ENCODE assay signal across 17 cellular contexts in the genomic region with DNA sequence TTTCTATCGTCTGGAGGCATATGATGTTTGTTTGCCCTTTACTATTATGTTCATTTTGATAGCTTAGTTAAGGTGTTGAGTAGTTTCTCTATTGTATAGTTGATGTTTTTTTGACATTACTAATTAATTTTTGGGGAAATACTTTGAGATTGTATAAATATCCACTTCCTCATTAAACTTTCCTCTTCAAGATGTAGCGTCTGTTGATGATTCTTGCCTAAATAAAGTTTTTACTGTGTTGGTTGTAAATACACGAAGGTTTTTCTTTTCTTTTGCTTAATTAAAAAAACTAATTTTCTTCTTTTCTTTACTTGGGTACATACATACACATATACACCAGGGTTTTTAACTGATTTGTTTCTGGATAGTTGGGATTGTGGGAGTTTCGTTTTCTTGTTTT. TPM values are rescaled to one million over a fixed set of nuclear protein-coding genes. Genes with fewer than 3 reads are reported as not detected.
DNase-seq lines count a peak whose midpoint lies in the region; ATAC-seq and TF ChIP-seq lines count a peak whose summit lies in the region.
"Had no signal": no experiment of that assay in that cellular context is flagged by ENCODE, and none has a peak within 500 bp of the region (broad histone marks: within the 10 kb centered on the region; RNA-seq: fewer than 3 reads in every experiment).

No MANE protein-coding gene starts in this region.

- H3K27ac ChIP-seq in OCI-LY1 (ENCODE audit: low read depth, low read length, poor library complexity, severe bottlenecking) (peak overlapping the region; percentile 4), heart right ventricle (peak overlapping the region in 2 of 10 donors; percentile 9 to 28)
- H3K27ac ChIP-seq: A549, transverse colon had no signal

- no peak overlapping the region for H3K4me3 Mint-ChIP-seq in activated CD8-positive, alpha-beta T cell treated with anti-CD3 and anti-CD28 coated beads for 36 hours
- H3K4me3 Mint-ChIP-seq in activated CD8-positive, alpha-beta T cell treated with anti-CD3 and anti-CD28 coated beads, Interleukin-2, amount 10 ng/mL, durations not matched to agents 7 days and 5 days: no peak overlapping the region
- H3K4me3 Mint-ChIP-seq in stimulated activated effector memory CD8-positive, alpha-beta T cell treated with anti-CD3 and anti-CD28 coated beads, Interleukin-12 subunit alpha, Interleukin-12 subunit beta, amount 100 ng/mL, for 72 hours: peak overlapping the region; percentile 35
- H3K4me3 Mint-ChIP-seq: activated naive CD8-positive, alpha-beta T cell treated with anti-CD3 and anti-CD28 coated beads, Interleukin-2, amount 50 U/mL, for 24 hours; T-helper 2 cell treated with Interferon-gamma antibody and Interleukin-4, amounts not matched to agents 5 μg/mL and 100 μg/mL, for 36 hours had no signal

- H3K4me2 ChIP-seq in OCI-LY1 (ENCODE audit: low read length): peak overlapping the region; percentile 86
- H3K4me2 ChIP-seq: A549 had no signal

- no peak for TF ChIP-seq CTCF in activated CD8-positive, alpha-beta T cell treated with anti-CD3 and anti-CD28 coated beads for 36 hours (IDR thresholded peaks at IDR 0.05)
- no peak for TF ChIP-seq CTCF in OCI-LY1 (IDR thresholded peaks at IDR 0.05; ENCODE audit: low read length)
- no peak for TF ChIP-seq CTCF in mucosa of descending colon (IDR thresholded peaks at IDR 0.05)
- TF ChIP-seq CTCF in heart right ventricle (IDR thresholded peaks at IDR 0.05): no peak

- peaks cover 7% of the 10 kb centered on the region; the same call in 1 of the 2 replicates for H3K36me3 ChIP-seq in OCI-LY1 (ENCODE audit: insufficient read depth, low read length)
- no peaks in the 10 kb centered on the region for H3K36me3 ChIP-seq in endocrine pancreas (ENCODE audit: control insufficient read depth, insufficient read depth, low read length)
- no peaks in the 10 kb centered on the region for H3K36me3 ChIP-seq in mucosa of descending colon (ENCODE audit: low read depth)
- no peaks in the 10 kb centered on the region for H3K36me3 ChIP-seq in heart right ventricle
- H3K36me3 ChIP-seq: pancreas, transverse colon had no signal

- H3K27me3 ChIP-seq in OCI-LY1 (ENCODE audit: insufficient read depth, low read length): no peaks in the 10 kb centered on the region
- no peaks in the 10 kb centered on the region for H3K27me3 ChIP-seq in endocrine pancreas (ENCODE audit: control insufficient read depth, insufficient read depth, low read length)
- no peaks in the 10 kb centered on the region for H3K27me3 ChIP-seq in heart right ventricle
- H3K27me3 ChIP-seq: pancreas, transverse colon had no signal

- no peaks in the 10 kb centered on the region for H3K9me2 ChIP-seq in OCI-LY1 (ENCODE audit: low read depth, low read length)

- H3K36me3 Mint-ChIP-seq in activated CD8-positive, alpha-beta T cell treated with anti-CD3 and anti-CD28 coated beads for 36 hours (ENCODE audit: low read depth): peaks cover 35% of the 10 kb centered on the region
- peaks cover 42% of the 10 kb centered on the region for H3K36me3 Mint-ChIP-seq in activated CD8-positive, alpha-beta T cell treated with anti-CD3 and anti-CD28 coated beads, Interleukin-2, amount 10 ng/mL, durations not matched to agents 7 days and 5 days (ENCODE audit: low read depth)
- H3K36me3 Mint-ChIP-seq in stimulated activated effector memory CD8-positive, alpha-beta T cell treated with anti-CD3 and anti-CD28 coated beads, Interleukin-12 subunit alpha, Interleukin-12 subunit beta, amount 100 ng/mL, for 72 hours: peaks cover 83% of the 10 kb centered on the region

- peak overlapping the region; percentile 10 for H3K27ac Mint-ChIP-seq in activated CD8-positive, alpha-beta T cell treated with anti-CD3 and anti-CD28 coated beads for 36 hours
- H3K27ac Mint-ChIP-seq in activated CD8-positive, alpha-beta T cell treated with anti-CD3 and anti-CD28 coated beads, Interleukin-2, amount 10 ng/mL, durations not matched to agents 7 days and 5 days: no peak overlapping the region
- no peak overlapping the region for H3K27ac Mint-ChIP-seq in stimulated activated effector memory CD8-positive, alpha-beta T cell treated with anti-CD3 and anti-CD28 coated beads, Interleukin-12 subunit alpha, Interleukin-12 subunit beta, amount 100 ng/mL, for 72 hours
- H3K27ac Mint-ChIP-seq: activated naive CD8-positive, alpha-beta T cell treated with anti-CD3 and anti-CD28 coated beads, Interleukin-2, amount 50 U/mL, for 24 hours; T-helper 2 cell treated with Interferon-gamma antibody and Interleukin-4, amounts not matched to agents 5 μg/mL and 100 μg/mL, for 36 hours had no signal

- H3F3A ChIP-seq in OCI-LY1 (ENCODE audit: insufficient read depth, low read length): 0 out of 2 replicates have a peak, but pooled peaks cover 4% of the 10 kb centered on the region

- WGBS in heart right ventricle, 2 donors: 70 to 74% methylated on average over 4 of the region's 4 CpGs

- no peaks in the 10 kb centered on the region for H3K9me3 Mint-ChIP-seq in activated CD8-positive, alpha-beta T cell treated with anti-CD3 and anti-CD28 coated beads for 36 hours
- no peaks in the 10 kb centered on the region for H3K9me3 Mint-ChIP-seq in activated CD8-positive, alpha-beta T cell treated with anti-CD3 and anti-CD28 coated beads, Interleukin-2, amount 10 ng/mL, durations not matched to agents 7 days and 5 days (ENCODE audit: insufficient read depth)
- H3K9me3 Mint-ChIP-seq in stimulated activated effector memory CD8-positive, alpha-beta T cell treated with anti-CD3 and anti-CD28 coated beads, Interleukin-12 subunit alpha, Interleukin-12 subunit beta, amount 100 ng/mL, for 72 hours: no peaks in the 10 kb centered on the region
- H3K9me3 Mint-ChIP-seq: activated naive CD8-positive, alpha-beta T cell treated with anti-CD3 and anti-CD28 coated beads, Interleukin-2, amount 50 U/mL, for 24 hours; T-helper 2 cell treated with Interferon-gamma antibody and Interleukin-4, amounts not matched to agents 5 μg/mL and 100 μg/mL, for 36 hours had no signal

- H3K9ac ChIP-seq in OCI-LY1 (ENCODE audit: low read length): no peak overlapping the region; the same call in 1 of the 2 replicates
- H3K9ac ChIP-seq in endocrine pancreas (ENCODE audit: control insufficient read depth, insufficient read depth, low read length): no peak overlapping the region

- H3K4me1 ChIP-seq in OCI-LY1 (ENCODE audit: insufficient read depth, low read length, severe bottlenecking): peaks cover 98% of the 10 kb centered on the region
- H3K4me1 ChIP-seq in endocrine pancreas (ENCODE audit: control insufficient read depth, insufficient read depth, low read length): peaks cover 47% of the 10 kb centered on the region
- peaks cover 75% of the 10 kb centered on the region for H3K4me1 ChIP-seq in mucosa of descending colon (ENCODE audit: low read depth)
- peaks cover 0 to 100% (median 94%) of the 10 kb centered on the region in 9 donors for H3K4me1 ChIP-seq in heart right ventricle

- CTCF ChIA-PET in activated CD8-positive, alpha-beta T cell treated with anti-CD3 and anti-CD28 coated beads for 36 hours (lab: Charles Lee): no interaction called here
- CTCF ChIA-PET in activated CD8-positive, alpha-beta T cell treated with anti-CD3 and anti-CD28 coated beads, Interleukin-2, amount 10 ng/mL, durations not matched to agents 7 days and 5 days (lab: Charles Lee): no interaction called here

- H3K4me1 Mint-ChIP-seq in activated CD8-positive, alpha-beta T cell treated with anti-CD3 and anti-CD28 coated beads for 36 hours (ENCODE audit: low read depth): peaks cover 74% of the 10 kb centered on the region
- peaks cover 72% of the 10 kb centered on the region for H3K4me1 Mint-ChIP-seq in activated CD8-positive, alpha-beta T cell treated with anti-CD3 and anti-CD28 coated beads, Interleukin-2, amount 10 ng/mL, durations not matched to agents 7 days and 5 days (ENCODE audit: low read depth)
- H3K4me1 Mint-ChIP-seq in stimulated activated effector memory CD8-positive, alpha-beta T cell treated with anti-CD3 and anti-CD28 coated beads, Interleukin-12 subunit alpha, Interleukin-12 subunit beta, amount 100 ng/mL, for 72 hours: peaks cover 63% of the 10 kb centered on the region

- no peak for ATAC-seq in activated CD8-positive, alpha-beta T cell treated with anti-CD3 and anti-CD28 coated beads for 36 hours
- ATAC-seq in activated CD8-positive, alpha-beta T cell treated with anti-CD3 and anti-CD28 coated beads, Interleukin-2, amount 10 ng/mL, durations not matched to agents 7 days and 5 days: no peak
- ATAC-seq in stimulated activated effector memory CD8-positive, alpha-beta T cell treated with anti-CD3 and anti-CD28 coated beads, Interleukin-12 subunit alpha, Interleukin-12 subunit beta, amount 100 ng/mL, for 72 hours: no peak
- ATAC-seq in mucosa of descending colon: no peak
- ATAC-seq in heart right ventricle: no peak
- ATAC-seq: A549; activated naive CD8-positive, alpha-beta T cell treated with anti-CD3 and anti-CD28 coated beads, Interleukin-2, amount 50 U/mL, for 24 hours; pancreas had no signal

- no peaks in the 10 kb centered on the region for H3K27me3 Mint-ChIP-seq in activated CD8-positive, alpha-beta T cell treated with anti-CD3 and anti-CD28 coated beads for 36 hours
- no peaks in the 10 kb centered on the region for H3K27me3 Mint-ChIP-seq in activated CD8-positive, alpha-beta T cell treated with anti-CD3 and anti-CD28 coated beads, Interleukin-2, amount 10 ng/mL, durations not matched to agents 7 days and 5 days (ENCODE audit: low read depth)
- H3K27me3 Mint-ChIP-seq: activated naive CD8-positive, alpha-beta T cell treated with anti-CD3 and anti-CD28 coated beads, Interleukin-2, amount 50 U/mL, for 24 hours had no signal

- peak overlapping the region; percentile 44 for H3K4me3 ChIP-seq in OCI-LY1 (ENCODE audit: low read depth, low read length, poor library complexity, severe bottlenecking)
- peak overlapping the region; percentile 26 for H3K4me3 ChIP-seq in endocrine pancreas (ENCODE audit: control insufficient read depth, insufficient read depth, low read length)
- no peak overlapping the region for H3K4me3 ChIP-seq in mucosa of descending colon
- no peak overlapping the region for H3K4me3 ChIP-seq in heart right ventricle
- H3K4me3 ChIP-seq: A549, pancreas, transverse colon had no signal

- DNase-seq in activated CD8-positive, alpha-beta T cell treated with anti-CD3 and anti-CD28 coated beads for 36 hours: no peak
- DNase-seq in activated CD8-positive, alpha-beta T cell treated with anti-CD3 and anti-CD28 coated beads, Interleukin-2, amount 10 ng/mL, durations not matched to agents 7 days and 5 days: no peak
- DNase-seq in stimulated activated effector memory CD8-positive, alpha-beta T cell treated with anti-CD3 and anti-CD28 coated beads, Interleukin-12 subunit alpha, Interleukin-12 subunit beta, amount 100 ng/mL, for 72 hours (ENCODE audit: low spot score in 2 of 2): no peak
- DNase-seq in activated CD4-positive, CD25-positive, alpha-beta regulatory T cell treated with anti-CD3 and anti-CD28 coated beads, Interleukin-2, amount 50 U/mL, for 72 hours: no peak
- DNase-seq in mucosa of descending colon (no peak), heart right ventricle (no peak)
- DNase-seq: activated naive CD8-positive, alpha-beta T cell treated with anti-CD3 and anti-CD28 coated beads, Interleukin-2, amount 50 U/mL, for 24 hours; caudate nucleus; effector CD8-positive, alpha-beta T cell; NCI-H446; pancreas; SHP77 treated with DMSO at 0.1 percent for 48 hours; transverse colon had no signal

- POLR2A ChIA-PET in activated CD8-positive, alpha-beta T cell treated with anti-CD3 and anti-CD28 coated beads for 36 hours (lab: Charles Lee): no interaction called here
- POLR2A ChIA-PET in activated CD8-positive, alpha-beta T cell treated with anti-CD3 and anti-CD28 coated beads, Interleukin-2, amount 10 ng/mL, durations not matched to agents 7 days and 5 days (lab: Charles Lee): no interaction called here

- no peak overlapping the region for H2AFZ ChIP-seq in OCI-LY1 (ENCODE audit: low read length)

- peaks cover 100% of the 10 kb centered on the region for H3K79me2 ChIP-seq in OCI-LY1 (ENCODE audit: insufficient read depth, low read length)

- peaks cover 14% of the 10 kb centered on the region for H4K20me1 ChIP-seq in OCI-LY1 (ENCODE audit: insufficient read depth, low read length)

- intact Hi-C loops in activated CD8-positive, alpha-beta T cell treated with anti-CD3 and anti-CD28 coated beads for 36 hours (cut with micrococcal nuclease): no loop called here
- intact Hi-C loops in mucosa of descending colon (cut with DNase I, micrococcal nuclease) (no loop called here), heart right ventricle (cut with DNase I) (no loop called here)

- H3K9me3 ChIP-seq in OCI-LY1 (ENCODE audit: low read length) (no peaks in the 10 kb centered on the region), endocrine pancreas (ENCODE audit: control insufficient read depth, low read length) (no peaks in the 10 kb centered on the region), mucosa of descending colon (no peaks in the 10 kb centered on the region), heart right ventricle (no peaks in the 10 kb centered on the region)
- H3K9me3 ChIP-seq: A549, pancreas, transverse colon had no signal

RNA-seq across cellular contexts. Expression of gene KMT2E, which starts 8.5 kb away (rescaled TPM):
- total RNA-seq in activated CD8-positive, alpha-beta T cell treated with anti-CD3 and anti-CD28 coated beads for 36 hours: 10 to 100 TPM; 94.7 to 98.4 TPM
- 100 to 1,000 TPM in 1 of 2 experiments, 10 to 100 TPM in 1; 95.1 to 105 TPM for total RNA-seq in activated CD8-positive, alpha-beta T cell treated with anti-CD3 and anti-CD28 coated beads, Interleukin-2, amount 10 ng/mL, durations not matched to agents 7 days and 5 days
- total RNA-seq in mucosa of descending colon (100 to 1,000 TPM; 115 to 135 (median 132) TPM), heart right ventricle (10 to 100 TPM; 41.1 to 53.3 (median 47.5) TPM)
- 10 to 100 TPM in 1 of 2 donors, 1 to 10 TPM in 1; 9.4 to 25.2 TPM for polyA plus RNA-seq in heart right ventricle

Comparison
In these comparisons a context has a peak if more than half of its experiments do, and no peak if none do; other contexts are left out.
1. H3K4me3 ChIP-seq: peak in OCI-LY1 (single experiment) and endocrine pancreas (single experiment); none in mucosa of descending colon (single experiment) and heart right ventricle (0 of 10).